In the genomic region with DNA sequence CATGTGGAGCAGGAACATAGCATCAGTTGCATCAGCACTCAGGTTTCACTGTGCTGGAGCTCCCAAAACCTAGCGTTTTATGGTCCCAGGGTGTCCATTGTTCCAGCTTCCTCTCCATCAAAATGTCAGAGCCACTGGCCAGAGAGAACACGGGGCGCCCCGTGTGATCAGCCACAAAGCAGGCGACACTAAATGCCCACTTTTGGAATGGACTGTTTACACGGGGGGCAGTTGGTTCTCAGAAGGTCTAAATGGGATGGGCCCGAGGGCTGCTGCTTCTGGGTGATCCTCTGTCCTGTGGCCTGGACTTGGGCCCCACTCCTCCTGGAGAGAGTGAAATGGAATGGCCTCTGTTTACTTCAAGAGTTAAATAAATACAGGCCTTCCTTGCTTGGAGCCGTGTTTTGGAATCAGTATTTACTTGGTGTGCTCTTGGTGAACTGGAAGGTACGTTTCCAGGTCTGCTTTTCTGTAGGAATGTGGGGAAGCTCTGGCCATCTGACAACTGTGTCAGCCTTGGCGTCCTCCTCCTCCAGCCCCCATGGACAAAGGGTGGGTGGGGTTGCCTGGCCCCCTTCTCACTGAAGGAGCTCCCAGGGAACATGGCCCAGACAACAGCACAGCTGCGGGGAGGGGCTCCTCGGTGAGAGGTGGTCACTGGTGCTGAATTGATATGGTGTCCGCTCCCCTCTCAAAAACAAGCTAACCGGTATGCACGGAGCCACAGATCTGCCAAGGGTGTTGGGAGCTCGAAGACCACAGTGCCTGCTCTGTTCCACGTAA, we compare ENCODE assay signal across 1 cellular context.
TF ChIP-seq lines count a peak whose summit lies in the region.

No MANE protein-coding gene starts in this region.

TF ChIP-seq in HepG2, 621 proteins besides CTCF, POLR2A, EP300 and RAD21 (continued from another document and continues in another):
- TF ChIP-seq ELK4 (CRISPR knock-in tag; IDR thresholded peaks at IDR 0.05; ENCODE audit: borderline replicate concordance): no peak
- no peak for TF ChIP-seq JARID2 (CRISPR knock-in tag; IDR thresholded peaks at IDR 0.05; ENCODE audit: insufficient replicate concordance)
- TF ChIP-seq HDAC6 (IDR thresholded peaks at IDR 0.05; ENCODE audit: low read depth, low read length): no peak
- TF ChIP-seq ZNF17 (CRISPR knock-in tag; IDR thresholded peaks at IDR 0.05): no peak
- TF ChIP-seq KLF13 (CRISPR knock-in tag; IDR thresholded peaks at IDR 0.05): no peak
- no peak for TF ChIP-seq ZNF549 (CRISPR knock-in tag; IDR thresholded peaks at IDR 0.05)
- TF ChIP-seq NFIC (IDR thresholded peaks at IDR 0.05; ENCODE audit: low read length): 0 out of 2 replicates have a peak, but pooled peaks have one; percentile 16
- TF ChIP-seq ZNF543 (CRISPR knock-in tag; IDR thresholded peaks at IDR 0.05): peak; percentile 74; the same call in 1 of the 2 replicates
- TF ChIP-seq ZSCAN29 (CRISPR knock-in tag; conservative IDR thresholded peaks at IDR 0.05): no peak
- no peak for TF ChIP-seq TGIF2 (CRISPR knock-in tag; IDR thresholded peaks at IDR 0.05)
- TF ChIP-seq POLR2AphosphoS2 (IDR thresholded peaks at IDR 0.05; ENCODE audit: low read depth, low read length): no peak
- no peak; the same call in 1 of the 2 replicates for TF ChIP-seq CBFB (CRISPR knock-in tag; IDR thresholded peaks at IDR 0.05)
- no peak for TF ChIP-seq ETS1 (CRISPR knock-in tag; IDR thresholded peaks at IDR 0.05)
- TF ChIP-seq ZNF720 (CRISPR knock-in tag; IDR thresholded peaks at IDR 0.05): no peak
- TF ChIP-seq ZKSCAN8 (CRISPR knock-in tag; IDR thresholded peaks at IDR 0.05; ENCODE audit: borderline replicate concordance): no peak
- no peak for TF ChIP-seq MEIS1 (CRISPR knock-in tag; IDR thresholded peaks at IDR 0.05; ENCODE audit: borderline replicate concordance)
- TF ChIP-seq ZZZ3 (CRISPR knock-in tag; IDR thresholded peaks at IDR 0.05; ENCODE audit: borderline replicate concordance): 0 out of 2 replicates have a peak, but pooled peaks have one; percentile 31
- peak; percentile 76; the same call in 1 of the 2 replicates for TF ChIP-seq NR2F2 (IDR thresholded peaks at IDR 0.05; ENCODE audit: borderline replicate concordance, low read depth)
- TF ChIP-seq ZNF776 (CRISPR knock-in tag; IDR thresholded peaks at IDR 0.05): no peak
- TF ChIP-seq PRMT3 (CRISPR knock-in tag; IDR thresholded peaks at IDR 0.05; ENCODE audit: borderline replicate concordance, low read depth): no peak; the same call in 1 of the 2 replicates
- TF ChIP-seq, protein P1, sequence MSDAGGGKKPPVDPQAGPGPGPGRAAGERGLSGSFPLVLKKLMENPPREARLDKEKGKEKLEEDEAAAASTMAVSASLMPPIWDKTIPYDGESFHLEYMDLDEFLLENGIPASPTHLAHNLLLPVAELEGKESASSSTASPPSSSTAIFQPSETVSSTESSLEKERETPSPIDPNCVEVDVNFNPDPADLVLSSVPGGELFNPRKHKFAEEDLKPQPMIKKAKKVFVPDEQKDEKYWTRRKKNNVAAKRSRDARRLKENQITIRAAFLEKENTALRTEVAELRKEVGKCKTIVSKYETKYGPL (CRISPR knock-in tag; IDR thresholded peaks at IDR 0.05): no peak
- TF ChIP-seq THAP11 (CRISPR knock-in tag; IDR thresholded peaks at IDR 0.05): peak; percentile 25; the same call in 1 of the 2 replicates
- TF ChIP-seq, protein P2, sequence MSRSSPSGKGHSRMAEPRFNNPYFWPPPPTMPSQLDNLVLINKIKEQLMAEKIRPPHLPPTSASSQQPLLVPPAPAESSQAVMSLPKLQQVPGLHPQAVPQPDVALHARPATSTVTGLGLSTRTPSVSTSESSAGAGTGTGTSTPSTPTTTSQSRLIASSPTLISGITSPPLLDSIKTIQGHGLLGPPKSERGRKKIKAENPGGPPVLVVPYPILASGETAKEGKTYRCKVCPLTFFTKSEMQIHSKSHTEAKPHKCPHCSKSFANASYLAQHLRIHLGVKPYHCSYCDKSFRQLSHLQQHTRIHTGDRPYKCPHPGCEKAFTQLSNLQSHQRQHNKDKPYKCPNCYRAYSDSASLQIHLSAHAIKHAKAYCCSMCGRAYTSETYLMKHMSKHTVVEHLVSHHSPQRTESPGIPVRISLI (CRISPR knock-in tag; IDR thresholded peaks at IDR 0.05; ENCODE audit: borderline replicate concordance): no peak
- TF ChIP-seq MED13 (CRISPR knock-in tag; IDR thresholded peaks at IDR 0.05): 0 out of 2 replicates have a peak, but pooled peaks have one; percentile 24
- TF ChIP-seq, protein P3, sequence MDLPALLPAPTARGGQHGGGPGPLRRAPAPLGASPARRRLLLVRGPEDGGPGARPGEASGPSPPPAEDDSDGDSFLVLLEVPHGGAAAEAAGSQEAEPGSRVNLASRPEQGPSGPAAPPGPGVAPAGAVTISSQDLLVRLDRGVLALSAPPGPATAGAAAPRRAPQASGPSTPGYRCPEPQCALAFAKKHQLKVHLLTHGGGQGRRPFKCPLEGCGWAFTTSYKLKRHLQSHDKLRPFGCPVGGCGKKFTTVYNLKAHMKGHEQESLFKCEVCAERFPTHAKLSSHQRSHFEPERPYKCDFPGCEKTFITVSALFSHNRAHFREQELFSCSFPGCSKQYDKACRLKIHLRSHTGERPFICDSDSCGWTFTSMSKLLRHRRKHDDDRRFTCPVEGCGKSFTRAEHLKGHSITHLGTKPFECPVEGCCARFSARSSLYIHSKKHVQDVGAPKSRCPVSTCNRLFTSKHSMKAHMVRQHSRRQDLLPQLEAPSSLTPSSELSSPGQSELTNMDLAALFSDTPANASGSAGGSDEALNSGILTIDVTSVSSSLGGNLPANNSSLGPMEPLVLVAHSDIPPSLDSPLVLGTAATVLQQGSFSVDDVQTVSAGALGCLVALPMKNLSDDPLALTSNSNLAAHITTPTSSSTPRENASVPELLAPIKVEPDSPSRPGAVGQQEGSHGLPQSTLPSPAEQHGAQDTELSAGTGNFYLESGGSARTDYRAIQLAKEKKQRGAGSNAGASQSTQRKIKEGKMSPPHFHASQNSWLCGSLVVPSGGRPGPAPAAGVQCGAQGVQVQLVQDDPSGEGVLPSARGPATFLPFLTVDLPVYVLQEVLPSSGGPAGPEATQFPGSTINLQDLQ (CRISPR knock-in tag; IDR thresholded peaks at IDR 0.05): no peak
- TF ChIP-seq, protein P4, sequence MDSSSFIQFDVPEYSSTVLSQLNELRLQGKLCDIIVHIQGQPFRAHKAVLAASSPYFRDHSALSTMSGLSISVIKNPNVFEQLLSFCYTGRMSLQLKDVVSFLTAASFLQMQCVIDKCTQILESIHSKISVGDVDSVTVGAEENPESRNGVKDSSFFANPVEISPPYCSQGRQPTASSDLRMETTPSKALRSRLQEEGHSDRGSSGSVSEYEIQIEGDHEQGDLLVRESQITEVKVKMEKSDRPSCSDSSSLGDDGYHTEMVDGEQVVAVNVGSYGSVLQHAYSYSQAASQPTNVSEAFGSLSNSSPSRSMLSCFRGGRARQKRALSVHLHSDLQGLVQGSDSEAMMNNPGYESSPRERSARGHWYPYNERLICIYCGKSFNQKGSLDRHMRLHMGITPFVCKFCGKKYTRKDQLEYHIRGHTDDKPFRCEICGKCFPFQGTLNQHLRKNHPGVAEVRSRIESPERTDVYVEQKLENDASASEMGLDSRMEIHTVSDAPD (CRISPR knock-in tag; IDR thresholded peaks at IDR 0.05): peak; percentile 80
- TF ChIP-seq PITX1 (CRISPR knock-in tag; IDR thresholded peaks at IDR 0.05): no peak
- TF ChIP-seq ZNF788 (CRISPR knock-in tag; IDR thresholded peaks at IDR 0.05; ENCODE audit: borderline replicate concordance): no peak
- TF ChIP-seq ZNF331 (CRISPR knock-in tag; IDR thresholded peaks at IDR 0.05): no peak; the same call in 1 of the 2 replicates
- TF ChIP-seq NFRKB (IDR thresholded peaks at IDR 0.05): no peak
- no peak for TF ChIP-seq ZBTB3 (CRISPR knock-in tag; IDR thresholded peaks at IDR 0.05; ENCODE audit: borderline replicate concordance, low read depth)
- no peak for TF ChIP-seq SMC3 (IDR thresholded peaks at IDR 0.05; ENCODE audit: low read length)
- TF ChIP-seq MTA3 (CRISPR knock-in tag; IDR thresholded peaks at IDR 0.05): no peak
- no peak for TF ChIP-seq GPN1 (CRISPR knock-in tag; IDR thresholded peaks at IDR 0.05; ENCODE audit: borderline replicate concordance)
- no peak for TF ChIP-seq CHCHD3 (CRISPR knock-in tag; IDR thresholded peaks at IDR 0.05)
- TF ChIP-seq, protein P5, sequence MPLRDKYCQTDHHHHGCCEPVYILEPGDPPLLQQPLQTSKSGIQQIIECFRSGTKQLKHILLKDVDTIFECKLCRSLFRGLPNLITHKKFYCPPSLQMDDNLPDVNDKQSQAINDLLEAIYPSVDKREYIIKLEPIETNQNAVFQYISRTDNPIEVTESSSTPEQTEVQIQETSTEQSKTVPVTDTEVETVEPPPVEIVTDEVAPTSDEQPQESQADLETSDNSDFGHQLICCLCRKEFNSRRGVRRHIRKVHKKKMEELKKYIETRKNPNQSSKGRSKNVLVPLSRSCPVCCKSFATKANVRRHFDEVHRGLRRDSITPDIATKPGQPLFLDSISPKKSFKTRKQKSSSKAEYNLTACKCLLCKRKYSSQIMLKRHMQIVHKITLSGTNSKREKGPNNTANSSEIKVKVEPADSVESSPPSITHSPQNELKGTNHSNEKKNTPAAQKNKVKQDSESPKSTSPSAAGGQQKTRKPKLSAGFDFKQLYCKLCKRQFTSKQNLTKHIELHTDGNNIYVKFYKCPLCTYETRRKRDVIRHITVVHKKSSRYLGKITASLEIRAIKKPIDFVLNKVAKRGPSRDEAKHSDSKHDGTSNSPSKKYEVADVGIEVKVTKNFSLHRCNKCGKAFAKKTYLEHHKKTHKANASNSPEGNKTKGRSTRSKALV (CRISPR knock-in tag; IDR thresholded peaks at IDR 0.05): no peak
- no peak for TF ChIP-seq ZNF614 (CRISPR knock-in tag; IDR thresholded peaks at IDR 0.05; ENCODE audit: borderline replicate concordance)
- no peak for TF ChIP-seq EHMT2 (IDR thresholded peaks at IDR 0.05; ENCODE audit: borderline replicate concordance, low read depth, low read length)
- no peak for TF ChIP-seq NKX3-1 (CRISPR knock-in tag; IDR thresholded peaks at IDR 0.05)
- TF ChIP-seq ATF6 (CRISPR knock-in tag; conservative IDR thresholded peaks at IDR 0.05): no peak
- TF ChIP-seq, protein P6, sequence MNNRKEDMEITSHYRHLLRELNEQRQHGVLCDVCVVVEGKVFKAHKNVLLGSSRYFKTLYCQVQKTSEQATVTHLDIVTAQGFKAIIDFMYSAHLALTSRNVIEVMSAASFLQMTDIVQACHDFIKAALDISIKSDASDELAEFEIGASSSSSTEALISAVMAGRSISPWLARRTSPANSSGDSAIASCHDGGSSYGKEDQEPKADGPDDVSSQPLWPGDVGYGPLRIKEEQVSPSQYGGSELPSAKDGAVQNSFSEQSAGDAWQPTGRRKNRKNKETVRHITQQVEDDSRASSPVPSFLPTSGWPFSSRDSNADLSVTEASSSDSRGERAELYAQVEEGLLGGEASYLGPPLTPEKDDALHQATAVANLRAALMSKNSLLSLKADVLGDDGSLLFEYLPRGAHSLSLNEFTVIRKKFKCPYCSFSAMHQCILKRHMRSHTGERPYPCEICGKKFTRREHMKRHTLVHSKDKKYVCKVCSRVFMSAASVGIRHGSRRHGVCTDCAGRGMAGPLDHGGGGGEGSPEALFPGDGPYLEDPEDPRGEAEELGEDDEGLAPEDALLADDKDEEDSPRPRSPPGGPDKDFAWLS (CRISPR knock-in tag; IDR thresholded peaks at IDR 0.05; ENCODE audit: borderline replicate concordance): 0 out of 2 replicates have a peak, but pooled peaks have one; percentile 57
